Comparison of ENCODE assay signal across 18 cellular contexts in genomic region chr9:137583347-137583746, GRCh38. TPM values are rescaled to one million over a fixed set of nuclear protein-coding genes. Genes with fewer than 3 reads are reported as not detected.
DNase-seq lines count a peak whose midpoint lies in the region; ATAC-seq and TF ChIP-seq lines count a peak whose summit lies in the region.
"Had no signal": no experiment of that assay in that cellular context is flagged by ENCODE, and none has a peak within 500 bp of the region (broad histone marks: within the 10 kb centered on the region; RNA-seq: fewer than 3 reads in every experiment).

No MANE protein-coding gene starts in this region.

- no peak overlapping the region for H3K4me2 ChIP-seq in BLaER1 treated with 17β-estradiol and CSF1 and Interleukin-3, amounts not matched to agents 10 nM and 100 nM
- H3K4me2 ChIP-seq in osteoblast (ENCODE audit: insufficient read depth, low read length) = no peak overlapping the region

- no peaks in the 10 kb centered on the region for H3K27me3 Mint-ChIP-seq in activated T-cell treated with anti-CD3 and anti-CD28 coated beads, Interleukin-2, amount 50 U/mL, for 24 hours
- peaks cover 2% of the 10 kb centered on the region for H3K27me3 Mint-ChIP-seq in glutamatergic neuron (ENCODE audit: unreplicated experiment)
- H3K27me3 Mint-ChIP-seq in activated T-helper 17 cell treated with anti-CD3 and anti-CD28 coated beads, Interleukin-2, amount 50 U/mL, for 72 hours = no peaks in the 10 kb centered on the region
- H3K27me3 Mint-ChIP-seq: B cell had no signal

- peaks cover 38% of the 10 kb centered on the region for H3K79me2 ChIP-seq in osteoblast (ENCODE audit: insufficient read depth, low read length)

- H2AFZ ChIP-seq in osteoblast (ENCODE audit: low read length) = no peak overlapping the region

- no peaks in the 10 kb centered on the region for H3K9me3 Mint-ChIP-seq in activated T-cell treated with anti-CD3 and anti-CD28 coated beads, Interleukin-2, amount 50 U/mL, for 24 hours
- H3K9me3 Mint-ChIP-seq in glutamatergic neuron (ENCODE audit: unreplicated experiment) = peaks cover 1% of the 10 kb centered on the region
- H3K9me3 Mint-ChIP-seq in activated T-helper 17 cell treated with anti-CD3 and anti-CD28 coated beads, Interleukin-2, amount 50 U/mL, for 72 hours = no peaks in the 10 kb centered on the region
- H3K9me3 Mint-ChIP-seq: CD14-positive monocyte; CD8-positive, alpha-beta T cell; HFFc6 had no signal

- no peak for ATAC-seq in activated T-helper 17 cell treated with anti-CD3 and anti-CD28 coated beads, Interleukin-2, amount 50 U/mL, for 72 hours (replicated peaks)
- ATAC-seq: CD8-positive, alpha-beta T cell; HepG2 had no signal

- peaks cover 0 to 94% (median 83%) of the 10 kb centered on the region in 11 experiments; a peak in 18 of 22 replicates for H4K20me1 ChIP-seq in BLaER1 treated with 17β-estradiol and CSF1 and Interleukin-3, amounts not matched to agents 10 nM and 100 nM
- H4K20me1 ChIP-seq in osteoblast (ENCODE audit: insufficient read depth, low read length) = peaks cover 5% of the 10 kb centered on the region

- H3K4me3 ChIP-seq in BLaER1 treated with 17β-estradiol and CSF1 and Interleukin-3, amounts not matched to agents 10 nM and 100 nM = no peak overlapping the region
- H3K4me3 ChIP-seq in osteoblast (ENCODE audit: insufficient read depth, low read length) = no peak overlapping the region

- peaks cover 71 to 86% (median 81%) of the 10 kb centered on the region in 11 experiments for H3K36me3 ChIP-seq in BLaER1 treated with 17β-estradiol and CSF1 and Interleukin-3, amounts not matched to agents 10 nM and 100 nM
- H3K36me3 ChIP-seq in osteoblast (ENCODE audit: insufficient read depth, low read length) = peaks cover 44% of the 10 kb centered on the region

- H3K4me1 Mint-ChIP-seq in activated T-cell treated with anti-CD3 and anti-CD28 coated beads, Interleukin-2, amount 50 U/mL, for 24 hours (ENCODE audit: low read depth) = peaks cover 17% of the 10 kb centered on the region
- peaks cover 3% of the 10 kb centered on the region for H3K4me1 Mint-ChIP-seq in glutamatergic neuron (ENCODE audit: low read depth, unreplicated experiment)
- H3K4me1 Mint-ChIP-seq in activated T-helper 17 cell treated with anti-CD3 and anti-CD28 coated beads, Interleukin-2, amount 50 U/mL, for 72 hours = peaks cover 6% of the 10 kb centered on the region

- peak overlapping the region; percentile 38 for H3K27ac Mint-ChIP-seq in activated T-cell treated with anti-CD3 and anti-CD28 coated beads, Interleukin-2, amount 50 U/mL, for 24 hours
- H3K27ac Mint-ChIP-seq in glutamatergic neuron (ENCODE audit: unreplicated experiment) = peak overlapping the region; percentile 22
- no peak overlapping the region for H3K27ac Mint-ChIP-seq in activated T-helper 17 cell treated with anti-CD3 and anti-CD28 coated beads, Interleukin-2, amount 50 U/mL, for 72 hours
- H3K27ac Mint-ChIP-seq: B cell; CD8-positive, alpha-beta T cell; HFFc6 had no signal

- H3K4me3 Mint-ChIP-seq in activated T-cell treated with anti-CD3 and anti-CD28 coated beads, Interleukin-2, amount 50 U/mL, for 24 hours = no peak overlapping the region
- no peak overlapping the region for H3K4me3 Mint-ChIP-seq in glutamatergic neuron (ENCODE audit: unreplicated experiment)
- H3K4me3 Mint-ChIP-seq in activated T-helper 17 cell treated with anti-CD3 and anti-CD28 coated beads, Interleukin-2, amount 50 U/mL, for 72 hours = no peak overlapping the region
- H3K4me3 Mint-ChIP-seq: B cell; CD14-positive monocyte; CD8-positive, alpha-beta T cell; HFFc6 had no signal

- H3K4me1 ChIP-seq in BLaER1 treated with 17β-estradiol and CSF1 and Interleukin-3, amounts not matched to agents 10 nM and 100 nM = peaks cover 2 to 11% (median 8%) of the 10 kb centered on the region in 10 experiments; a peak in 18 of 20 replicates
- peaks cover 6% of the 10 kb centered on the region for H3K4me1 ChIP-seq in osteoblast (ENCODE audit: insufficient read depth, low read length)

- no peaks in the 10 kb centered on the region for H3K9me3 ChIP-seq in BLaER1 treated with 17β-estradiol and CSF1 and Interleukin-3, amounts not matched to agents 10 nM and 100 nM (replicated peaks in 1 of 11)
- H3K9me3 ChIP-seq in osteoblast (ENCODE audit: low read depth, low read length) = no peaks in the 10 kb centered on the region

- H3K9ac ChIP-seq in BLaER1 treated with 17β-estradiol and CSF1 and Interleukin-3, amounts not matched to agents 10 nM and 100 nM = peak overlapping the region in 10 of 11 experiments; percentile 7 to 55 (median 32); a peak in 8 of 22 replicates

- no peaks in the 10 kb centered on the region for H3K27me3 ChIP-seq in BLaER1 treated with 17β-estradiol and CSF1 and Interleukin-3, amounts not matched to agents 10 nM and 100 nM
- H3K27me3 ChIP-seq in osteoblast (ENCODE audit: insufficient read depth, low read length) = no peaks in the 10 kb centered on the region

- TF ChIP-seq CTCF in glutamatergic neuron (IDR thresholded peaks at IDR 0.05; ENCODE audit: partially characterized antibody, unreplicated experiment) (no peak), osteoblast (IDR thresholded peaks at IDR 0.05; ENCODE audit: extremely low read depth, low read depth, low read length) (no peak)

- DNase-seq in activated T-cell treated with anti-CD3 and anti-CD28 coated beads, Interleukin-2, amount 50 U/mL, for 24 hours = no peak
- DNase-seq in activated T-cell treated with anti-CD3 and anti-CD28 coated beads, Interleukin-2, amount 50 U/mL, for 48 hours = no peak
- DNase-seq in glutamatergic neuron (no peak), osteoblast (ENCODE audit: insufficient read length, low spot score, missing footprints) (peak; percentile 66), NCI-H524 treated with DMSO at 0.1 percent for 48 hours (lab: John Stamatoyannopoulos, UW) (no peak), dermis blood vessel endothelial cell (no peak)
- DNase-seq: CD8-positive, alpha-beta T cell; COR-L47; DMS153; DMS79 treated with DMSO at 0.1 percent for 48 hours; EL; HCEC 1CT; HFFc6 had no signal

- peaks cover 84% of the 10 kb centered on the region for H3K36me3 Mint-ChIP-seq in activated T-cell treated with anti-CD3 and anti-CD28 coated beads, Interleukin-2, amount 50 U/mL, for 24 hours (ENCODE audit: low read depth)
- no peaks in the 10 kb centered on the region for H3K36me3 Mint-ChIP-seq in glutamatergic neuron (ENCODE audit: unreplicated experiment)
- peaks cover 62% of the 10 kb centered on the region for H3K36me3 Mint-ChIP-seq in activated T-helper 17 cell treated with anti-CD3 and anti-CD28 coated beads, Interleukin-2, amount 50 U/mL, for 72 hours (ENCODE audit: low read depth)

- no peak overlapping the region for H3K27ac ChIP-seq in BLaER1 treated with 17β-estradiol and CSF1 and Interleukin-3, amounts not matched to agents 10 nM and 100 nM
- no peak overlapping the region for H3K27ac ChIP-seq in osteoblast (ENCODE audit: low read depth, low read length)

RNA-seq across cellular contexts. Expression of gene DPH7, which starts 4.6 kb away (rescaled TPM):
- total RNA-seq in glutamatergic neuron (ENCODE audit: unreplicated experiment) = 64.6 TPM
- 20.3 and 26.2 TPM in 2 replicates for total RNA-seq in osteoblast
- total RNA-seq in dermis blood vessel endothelial cell = 30.8 and 31.1 TPM in 2 replicates
- total RNA-seq in activated T-helper 17 cell treated with anti-CD3 and anti-CD28 coated beads, Interleukin-2, amount 50 U/mL, for 72 hours = 10 to 100 TPM; 26.7 to 35.5 TPM

RNA-seq across cellular contexts. Expression of gene ZMYND19, which starts 7.0 kb away (rescaled TPM):
- total RNA-seq in glutamatergic neuron (ENCODE audit: unreplicated experiment) (33.9 TPM), osteoblast (10.5 and 14.1 TPM in 2 replicates), dermis blood vessel endothelial cell (16.8 and 18.4 TPM in 2 replicates)
- total RNA-seq in activated T-helper 17 cell treated with anti-CD3 and anti-CD28 coated beads, Interleukin-2, amount 50 U/mL, for 72 hours = 10 to 100 TPM; 27.2 to 43.6 TPM

RNA-seq across cellular contexts. Expression of gene ARRDC1, which starts 22.1 kb away (rescaled TPM):
- total RNA-seq in glutamatergic neuron (ENCODE audit: unreplicated experiment) (22.5 TPM), osteoblast (11.9 and 15.0 TPM in 2 replicates), dermis blood vessel endothelial cell (34.2 and 43.1 TPM in 2 replicates)
- total RNA-seq in activated T-helper 17 cell treated with anti-CD3 and anti-CD28 coated beads, Interleukin-2, amount 50 U/mL, for 72 hours = 10 to 100 TPM; 39.0 to 43.0 TPM

RNA-seq across cellular contexts. Expression of gene MRPL41, which starts 31.7 kb away (rescaled TPM):
- total RNA-seq in glutamatergic neuron (ENCODE audit: unreplicated experiment) (48.9 TPM), osteoblast (26.2 and 30.4 TPM in 2 replicates), dermis blood vessel endothelial cell (32.5 and 58.2 TPM in 2 replicates)
- total RNA-seq in activated T-helper 17 cell treated with anti-CD3 and anti-CD28 coated beads, Interleukin-2, amount 50 U/mL, for 72 hours = 10 to 100 TPM; 23.3 to 45.5 TPM

RNA-seq across cellular contexts. Expression of gene PNPLA7, which starts 33.1 kb away (rescaled TPM):
- total RNA-seq in glutamatergic neuron (ENCODE audit: unreplicated experiment) (6.7 TPM), osteoblast (1.8 and 2.7 TPM in 2 replicates), dermis blood vessel endothelial cell (0.42 and 1.7 TPM in 2 replicates)
- total RNA-seq in activated T-helper 17 cell treated with anti-CD3 and anti-CD28 coated beads, Interleukin-2, amount 50 U/mL, for 72 hours = 1 to 10 TPM; 2.9 to 5.1 TPM
